ENCODE assay signal across 11 cellular contexts in genomic region chr5:116681334-116682013, GRCh38.
DNase-seq lines count a peak whose midpoint lies in the region; ATAC-seq and TF ChIP-seq lines count a peak whose summit lies in the region.
"Had no signal": no experiment of that assay in that cellular context is flagged by ENCODE, and none has a peak within 500 bp of the region (broad histone marks: within the 10 kb centered on the region; RNA-seq: fewer than 3 reads in every experiment).

No MANE protein-coding gene starts in this region.

- intact Hi-C loops in Calu3 (cut with micrococcal nuclease; ENCODE audit: unreplicated experiment), result no loop called here

- H3K27ac Mint-ChIP-seq in Calu3 (ENCODE audit: unreplicated experiment), result peak overlapping the region; percentile 67

- DNase-seq in Calu3 (peak; percentile 48), COLO829 (ENCODE audit: low spot score) (no peak), NCI-H1105 (lab: John Stamatoyannopoulos, UW) (no peak), NCI-H2081 (lab: John Stamatoyannopoulos, UW) (no peak), SKM-1 (lab: John Stamatoyannopoulos, UW; ENCODE audit: unreplicated experiment) (no peak)
- DNase-seq: kidney, NCI-H2171, SK-N-SH had no signal

- H3K36me3 Mint-ChIP-seq in Calu3 (ENCODE audit: insufficient read depth, unreplicated experiment), result peaks cover 10% of the 10 kb centered on the region

- CTCF ChIA-PET in Calu3 (lab: Charles Lee), result interaction anchor here (0.9 to 1.7 kb wide), 2 partner anchors 9 kb away, joined by 3 to 5 read pairs; no protein-coding TSS in a partner anchor

- no peaks in the 10 kb centered on the region for H3K9me3 Mint-ChIP-seq in Calu3 (ENCODE audit: low read depth, unreplicated experiment)

- no TSS peak for BruUV-seq in Calu3 (replicated peaks; lab: Mats Ljungman, UMichigan)

- H3K4me1 Mint-ChIP-seq in Calu3 (ENCODE audit: low read depth, unreplicated experiment), result peaks cover 63% of the 10 kb centered on the region

- peak; percentile 95 for ATAC-seq in GM19324 (IDR thresholded peaks at IDR 0.05; ENCODE audit: low FRiP score, unreplicated experiment)
- ATAC-seq in HG02763 (IDR thresholded peaks at IDR 0.05; ENCODE audit: unreplicated experiment), result peak; percentile 97
- ATAC-seq in HG03521 (IDR thresholded peaks at IDR 0.05; ENCODE audit: unreplicated experiment), result peak; percentile 96

- TF ChIP-seq CTCF in Calu3 (IDR thresholded peaks at IDR 0.05; ENCODE audit: unreplicated experiment), result no peak

- H3K27me3 Mint-ChIP-seq in Calu3 (ENCODE audit: unreplicated experiment), result no peaks in the 10 kb centered on the region

- no peak overlapping the region for H3K4me3 Mint-ChIP-seq in Calu3 (ENCODE audit: low read depth, unreplicated experiment)
